In the genomic region with DNA sequence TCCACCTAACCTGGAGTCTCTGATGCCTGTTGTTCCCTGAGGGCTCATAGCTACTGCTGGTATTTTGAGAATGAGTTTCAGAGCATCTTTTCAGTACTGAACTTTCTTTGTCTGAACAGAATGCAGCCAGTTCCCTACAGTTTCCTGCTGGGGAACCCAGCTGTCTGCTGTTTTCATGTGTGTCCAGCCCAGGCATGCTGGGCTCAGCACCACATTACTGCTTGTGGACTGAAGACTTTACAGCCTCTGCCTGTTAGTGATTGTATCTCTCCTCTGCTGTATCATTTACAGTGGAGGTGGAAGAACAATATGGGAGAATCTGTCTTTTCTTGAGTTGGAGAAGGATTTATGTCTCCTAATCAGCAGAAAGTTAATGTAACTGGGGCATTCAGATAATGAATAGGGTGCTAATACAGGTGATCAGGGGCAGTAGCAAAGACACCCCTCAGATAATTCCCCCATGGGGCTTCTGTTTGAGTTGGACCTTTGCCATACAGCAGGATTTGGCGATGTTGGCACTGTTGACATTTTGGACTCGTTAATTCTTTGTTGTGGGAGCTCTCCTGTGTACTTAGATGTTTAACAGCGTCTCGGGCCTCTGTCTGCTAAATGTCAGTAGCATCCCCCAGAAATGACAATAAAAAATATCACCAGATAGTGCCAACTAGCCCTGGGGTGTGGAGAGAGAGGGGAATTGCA, we compare ENCODE assay signal across 2 cellular contexts.
TF ChIP-seq lines count a peak whose summit lies in the region.

No MANE protein-coding gene starts in this region.

TF ChIP-seq in HEK293, 187 proteins besides CTCF, POLR2A, EP300 and RAD21 (continues in another document):
- no peak for TF ChIP-seq ZNF610 (tag by site-specific recombination; IDR thresholded peaks at IDR 0.05; ENCODE audit: borderline replicate concordance)
- TF ChIP-seq, protein P1, sequence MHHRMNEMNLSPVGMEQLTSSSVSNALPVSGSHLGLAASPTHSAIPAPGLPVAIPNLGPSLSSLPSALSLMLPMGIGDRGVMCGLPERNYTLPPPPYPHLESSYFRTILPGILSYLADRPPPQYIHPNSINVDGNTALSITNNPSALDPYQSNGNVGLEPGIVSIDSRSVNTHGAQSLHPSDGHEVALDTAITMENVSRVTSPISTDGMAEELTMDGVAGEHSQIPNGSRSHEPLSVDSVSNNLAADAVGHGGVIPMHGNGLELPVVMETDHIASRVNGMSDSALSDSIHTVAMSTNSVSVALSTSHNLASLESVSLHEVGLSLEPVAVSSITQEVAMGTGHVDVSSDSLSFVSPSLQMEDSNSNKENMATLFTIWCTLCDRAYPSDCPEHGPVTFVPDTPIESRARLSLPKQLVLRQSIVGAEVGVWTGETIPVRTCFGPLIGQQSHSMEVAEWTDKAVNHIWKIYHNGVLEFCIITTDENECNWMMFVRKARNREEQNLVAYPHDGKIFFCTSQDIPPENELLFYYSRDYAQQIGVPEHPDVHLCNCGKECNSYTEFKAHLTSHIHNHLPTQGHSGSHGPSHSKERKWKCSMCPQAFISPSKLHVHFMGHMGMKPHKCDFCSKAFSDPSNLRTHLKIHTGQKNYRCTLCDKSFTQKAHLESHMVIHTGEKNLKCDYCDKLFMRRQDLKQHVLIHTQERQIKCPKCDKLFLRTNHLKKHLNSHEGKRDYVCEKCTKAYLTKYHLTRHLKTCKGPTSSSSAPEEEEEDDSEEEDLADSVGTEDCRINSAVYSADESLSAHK (tag by site-specific recombination; IDR thresholded peaks at IDR 0.05): no peak
- TF ChIP-seq ZNF791 (tag by site-specific recombination; IDR thresholded peaks at IDR 0.05): no peak
- TF ChIP-seq ZNF311 (tag by site-specific recombination; IDR thresholded peaks at IDR 0.05; ENCODE audit: borderline replicate concordance): no peak
- no peak for TF ChIP-seq ZBTB7A (tag by site-specific recombination; IDR thresholded peaks at IDR 0.05; ENCODE audit: low read depth)
- no peak for TF ChIP-seq ZBTB20 (tag by site-specific recombination; IDR thresholded peaks at IDR 0.05)
- TF ChIP-seq, protein P2, sequence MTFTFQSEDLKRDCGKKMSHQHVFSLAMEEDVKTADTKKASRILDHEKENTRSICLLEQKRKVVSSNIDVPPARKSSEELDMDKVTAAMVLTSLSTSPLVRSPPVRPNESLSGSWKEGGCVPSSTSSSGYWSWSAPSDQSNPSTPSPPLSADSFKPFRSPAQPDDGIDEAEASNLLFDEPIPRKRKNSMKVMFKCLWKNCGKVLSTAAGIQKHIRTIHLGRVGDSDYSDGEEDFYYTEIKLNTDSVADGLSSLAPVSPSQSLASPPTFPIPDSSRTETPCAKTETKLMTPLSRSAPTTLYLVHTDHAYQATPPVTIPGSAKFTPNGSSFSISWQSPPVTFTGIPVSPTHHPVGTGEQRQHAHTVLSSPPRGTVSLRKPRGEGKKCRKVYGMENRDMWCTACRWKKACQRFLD (tag by site-specific recombination; IDR thresholded peaks at IDR 0.05): no peak
- no peak for TF ChIP-seq ZNF624 (tag by site-specific recombination; IDR thresholded peaks at IDR 0.05)
- TF ChIP-seq, protein P3, sequence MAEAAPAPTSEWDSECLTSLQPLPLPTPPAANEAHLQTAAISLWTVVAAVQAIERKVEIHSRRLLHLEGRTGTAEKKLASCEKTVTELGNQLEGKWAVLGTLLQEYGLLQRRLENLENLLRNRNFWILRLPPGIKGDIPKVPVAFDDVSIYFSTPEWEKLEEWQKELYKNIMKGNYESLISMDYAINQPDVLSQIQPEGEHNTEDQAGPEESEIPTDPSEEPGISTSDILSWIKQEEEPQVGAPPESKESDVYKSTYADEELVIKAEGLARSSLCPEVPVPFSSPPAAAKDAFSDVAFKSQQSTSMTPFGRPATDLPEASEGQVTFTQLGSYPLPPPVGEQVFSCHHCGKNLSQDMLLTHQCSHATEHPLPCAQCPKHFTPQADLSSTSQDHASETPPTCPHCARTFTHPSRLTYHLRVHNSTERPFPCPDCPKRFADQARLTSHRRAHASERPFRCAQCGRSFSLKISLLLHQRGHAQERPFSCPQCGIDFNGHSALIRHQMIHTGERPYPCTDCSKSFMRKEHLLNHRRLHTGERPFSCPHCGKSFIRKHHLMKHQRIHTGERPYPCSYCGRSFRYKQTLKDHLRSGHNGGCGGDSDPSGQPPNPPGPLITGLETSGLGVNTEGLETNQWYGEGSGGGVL (tag by site-specific recombination; IDR thresholded peaks at IDR 0.05): no peak
- TF ChIP-seq ZNF530 (tag by site-specific recombination; IDR thresholded peaks at IDR 0.05; ENCODE audit: low read depth): no peak
- TF ChIP-seq ZNF202 (tag by site-specific recombination; IDR thresholded peaks at IDR 0.05; ENCODE audit: borderline replicate concordance): no peak
- no peak for TF ChIP-seq ZBTB48 (tag by site-specific recombination; IDR thresholded peaks at IDR 0.05)
- no peak for TF ChIP-seq ZNF423 (tag by site-specific recombination; IDR thresholded peaks at IDR 0.05)
- no peak for TF ChIP-seq ZNF114 (tag by site-specific recombination; IDR thresholded peaks at IDR 0.05)
- TF ChIP-seq ZNF266 (tag by site-specific recombination; IDR thresholded peaks at IDR 0.05; ENCODE audit: low read depth): no peak
- peak; percentile 70; the same call in 1 of the 2 replicates for TF ChIP-seq TRIM28 (IDR thresholded peaks at IDR 0.05; ENCODE audit: borderline replicate concordance, low read length)
- TF ChIP-seq, protein P4, sequence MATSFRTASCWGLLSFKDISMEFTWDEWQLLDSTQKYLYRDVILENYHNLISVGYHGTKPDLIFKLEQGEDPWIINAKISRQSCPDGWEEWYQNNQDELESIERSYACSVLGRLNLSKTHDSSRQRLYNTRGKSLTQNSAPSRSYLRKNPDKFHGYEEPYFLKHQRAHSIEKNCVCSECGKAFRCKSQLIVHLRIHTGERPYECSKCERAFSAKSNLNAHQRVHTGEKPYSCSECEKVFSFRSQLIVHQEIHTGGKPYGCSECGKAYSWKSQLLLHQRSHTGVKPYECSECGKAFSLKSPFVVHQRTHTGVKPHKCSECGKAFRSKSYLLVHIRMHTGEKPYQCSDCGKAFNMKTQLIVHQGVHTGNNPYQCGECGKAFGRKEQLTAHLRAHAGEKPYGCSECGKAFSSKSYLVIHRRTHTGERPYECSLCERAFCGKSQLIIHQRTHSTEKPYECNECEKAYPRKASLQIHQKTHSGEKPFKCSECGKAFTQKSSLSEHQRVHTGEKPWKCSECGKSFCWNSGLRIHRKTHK (tag by site-specific recombination; IDR thresholded peaks at IDR 0.05): no peak
- no peak for TF ChIP-seq ZNF274 (IDR thresholded peaks at IDR 0.05; ENCODE audit: low read length)
- TF ChIP-seq ZNF274 (tag by site-specific recombination; IDR thresholded peaks at IDR 0.05; ENCODE audit: borderline replicate concordance): no peak
- no peak for TF ChIP-seq ZFP3 (tag by site-specific recombination; IDR thresholded peaks at IDR 0.05; ENCODE audit: low read depth)
- no peak for TF ChIP-seq ZNF629 (tag by site-specific recombination; IDR thresholded peaks at IDR 0.05)
- TF ChIP-seq, protein P5, sequence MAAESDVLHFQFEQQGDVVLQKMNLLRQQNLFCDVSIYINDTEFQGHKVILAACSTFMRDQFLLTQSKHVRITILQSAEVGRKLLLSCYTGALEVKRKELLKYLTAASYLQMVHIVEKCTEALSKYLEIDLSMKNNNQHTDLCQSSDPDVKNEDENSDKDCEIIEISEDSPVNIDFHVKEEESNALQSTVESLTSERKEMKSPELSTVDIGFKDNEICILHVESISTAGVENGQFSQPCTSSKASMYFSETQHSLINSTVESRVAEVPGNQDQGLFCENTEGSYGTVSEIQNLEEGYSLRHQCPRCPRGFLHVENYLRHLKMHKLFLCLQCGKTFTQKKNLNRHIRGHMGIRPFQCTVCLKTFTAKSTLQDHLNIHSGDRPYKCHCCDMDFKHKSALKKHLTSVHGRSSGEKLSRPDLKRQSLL (tag by site-specific recombination; IDR thresholded peaks at IDR 0.05): no peak
- no peak for TF ChIP-seq ZNF302 (tag by site-specific recombination; IDR thresholded peaks at IDR 0.05; ENCODE audit: low read depth)

TF ChIP-seq in H1, 55 proteins besides CTCF, POLR2A, EP300 and RAD21:
- no peak for TF ChIP-seq SIN3A (conservative IDR thresholded peaks at IDR 0.05 in 1 of 2, IDR thresholded peaks at IDR 0.05 in 1 of 2; ENCODE audit: low read depth in 1 of 2, low read length in 2 of 2)
- TF ChIP-seq POLR2AphosphoS5 (IDR thresholded peaks at IDR 0.05; ENCODE audit: low read depth, low read length): no peak
- no peak for TF ChIP-seq JUND (IDR thresholded peaks at IDR 0.05; ENCODE audit: low read length)
- TF ChIP-seq CREB1 (IDR thresholded peaks at IDR 0.05): no peak
- no peak for TF ChIP-seq CTBP2 (IDR thresholded peaks at IDR 0.05; ENCODE audit: borderline replicate concordance, insufficient read depth, insufficient read length, low read length)
- TF ChIP-seq SP4 (IDR thresholded peaks at IDR 0.05; ENCODE audit: low read length): no peak
- no peak for TF ChIP-seq SIRT6 (IDR thresholded peaks at IDR 0.05; ENCODE audit: low read length)
- TF ChIP-seq, protein P6, sequence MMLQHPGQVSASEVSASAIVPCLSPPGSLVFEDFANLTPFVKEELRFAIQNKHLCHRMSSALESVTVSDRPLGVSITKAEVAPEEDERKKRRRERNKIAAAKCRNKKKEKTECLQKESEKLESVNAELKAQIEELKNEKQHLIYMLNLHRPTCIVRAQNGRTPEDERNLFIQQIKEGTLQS (IDR thresholded peaks at IDR 0.05; ENCODE audit: insufficient read depth, low read depth, low read length): no peak
- TF ChIP-seq RXRA (IDR thresholded peaks at IDR 0.05; ENCODE audit: insufficient read depth, low read depth, low read length): no peak
- TF ChIP-seq RNF2 (IDR thresholded peaks at IDR 0.05; ENCODE audit: borderline replicate concordance, low read depth, low read length, missing control alignments, poor library complexity, severe bottlenecking): no peak
- no peak for TF ChIP-seq KDM5A (IDR thresholded peaks at IDR 0.05; ENCODE audit: low read length)
- TF ChIP-seq KDM1A (IDR thresholded peaks at IDR 0.05; ENCODE audit: borderline replicate concordance, low read length): no peak
TF ChIP-seq in H1: peak in this region for 0.
